In the genomic region with DNA sequence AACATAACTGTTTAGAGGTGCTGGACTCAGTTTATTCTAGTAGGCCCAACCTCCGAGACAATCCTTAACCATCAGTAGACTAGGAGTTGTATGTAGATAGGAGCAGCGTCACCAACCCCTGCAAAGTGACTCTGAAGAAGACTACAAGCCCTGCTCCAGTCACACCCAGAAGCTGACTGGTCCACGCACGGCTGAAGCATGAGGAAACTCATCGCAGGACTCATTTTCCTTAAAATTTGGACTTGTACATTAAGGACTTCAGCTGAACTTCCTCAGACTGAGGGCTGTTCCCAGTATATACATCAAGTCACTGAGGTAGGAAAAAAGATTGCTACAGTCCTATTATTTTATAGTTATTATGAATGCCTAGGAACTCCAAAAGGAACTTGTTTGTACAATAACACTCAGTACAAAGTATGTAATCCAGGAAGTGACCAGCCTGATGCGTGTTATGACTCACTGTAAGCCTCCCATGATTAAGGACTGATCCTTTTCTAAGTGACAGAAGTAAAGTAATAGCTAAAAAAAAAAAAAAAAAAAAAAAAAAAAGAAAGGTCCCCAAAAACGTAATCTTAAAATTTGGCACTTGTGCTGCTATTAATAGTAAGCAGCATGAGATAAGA, we compare ENCODE assay signal across 1 cellular context.
TF ChIP-seq lines count a peak whose summit lies in the region.

No MANE protein-coding gene starts in this region.

TF ChIP-seq in GM12878, 131 proteins besides CTCF, POLR2A, EP300 and RAD21 (continued from another document and continues in another):
- TF ChIP-seq, protein P1, sequence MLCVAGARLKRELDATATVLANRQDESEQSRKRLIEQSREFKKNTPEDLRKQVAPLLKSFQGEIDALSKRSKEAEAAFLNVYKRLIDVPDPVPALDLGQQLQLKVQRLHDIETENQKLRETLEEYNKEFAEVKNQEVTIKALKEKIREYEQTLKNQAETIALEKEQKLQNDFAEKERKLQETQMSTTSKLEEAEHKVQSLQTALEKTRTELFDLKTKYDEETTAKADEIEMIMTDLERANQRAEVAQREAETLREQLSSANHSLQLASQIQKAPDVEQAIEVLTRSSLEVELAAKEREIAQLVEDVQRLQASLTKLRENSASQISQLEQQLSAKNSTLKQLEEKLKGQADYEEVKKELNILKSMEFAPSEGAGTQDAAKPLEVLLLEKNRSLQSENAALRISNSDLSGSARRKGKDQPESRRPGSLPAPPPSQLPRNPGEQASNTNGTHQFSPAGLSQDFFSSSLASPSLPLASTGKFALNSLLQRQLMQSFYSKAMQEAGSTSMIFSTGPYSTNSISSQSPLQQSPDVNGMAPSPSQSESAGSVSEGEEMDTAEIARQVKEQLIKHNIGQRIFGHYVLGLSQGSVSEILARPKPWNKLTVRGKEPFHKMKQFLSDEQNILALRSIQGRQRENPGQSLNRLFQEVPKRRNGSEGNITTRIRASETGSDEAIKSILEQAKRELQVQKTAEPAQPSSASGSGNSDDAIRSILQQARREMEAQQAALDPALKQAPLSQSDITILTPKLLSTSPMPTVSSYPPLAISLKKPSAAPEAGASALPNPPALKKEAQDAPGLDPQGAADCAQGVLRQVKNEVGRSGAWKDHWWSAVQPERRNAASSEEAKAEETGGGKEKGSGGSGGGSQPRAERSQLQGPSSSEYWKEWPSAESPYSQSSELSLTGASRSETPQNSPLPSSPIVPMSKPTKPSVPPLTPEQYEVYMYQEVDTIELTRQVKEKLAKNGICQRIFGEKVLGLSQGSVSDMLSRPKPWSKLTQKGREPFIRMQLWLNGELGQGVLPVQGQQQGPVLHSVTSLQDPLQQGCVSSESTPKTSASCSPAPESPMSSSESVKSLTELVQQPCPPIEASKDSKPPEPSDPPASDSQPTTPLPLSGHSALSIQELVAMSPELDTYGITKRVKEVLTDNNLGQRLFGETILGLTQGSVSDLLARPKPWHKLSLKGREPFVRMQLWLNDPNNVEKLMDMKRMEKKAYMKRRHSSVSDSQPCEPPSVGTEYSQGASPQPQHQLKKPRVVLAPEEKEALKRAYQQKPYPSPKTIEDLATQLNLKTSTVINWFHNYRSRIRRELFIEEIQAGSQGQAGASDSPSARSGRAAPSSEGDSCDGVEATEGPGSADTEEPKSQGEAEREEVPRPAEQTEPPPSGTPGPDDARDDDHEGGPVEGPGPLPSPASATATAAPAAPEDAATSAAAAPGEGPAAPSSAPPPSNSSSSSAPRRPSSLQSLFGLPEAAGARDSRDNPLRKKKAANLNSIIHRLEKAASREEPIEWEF (IDR thresholded peaks at IDR 0.05; ENCODE audit: insufficient replicate concordance, low read depth, low read length) = no peak
- TF ChIP-seq POLR2AphosphoS2 (IDR thresholded peaks at IDR 0.05; ENCODE audit: low read depth, low read length) (no peak), YY1 (IDR thresholded peaks at IDR 0.05; ENCODE audit: low read depth, low read length) (no peak), POU2F2 (IDR thresholded peaks at IDR 0.05; ENCODE audit: borderline replicate concordance, low read depth, low read length) (no peak), MEF2B (IDR thresholded peaks at IDR 0.05; ENCODE audit: partially characterized antibody, poor library complexity, severe bottlenecking) (peak; percentile 3), HCFC1 (IDR thresholded peaks at IDR 0.05; ENCODE audit: low read length) (no peak), TARDBP (IDR thresholded peaks at IDR 0.05; ENCODE audit: borderline replicate concordance) (no peak), JUND (IDR thresholded peaks at IDR 0.05; ENCODE audit: low read depth, low read length) (peak; percentile 82), LARP7 (IDR thresholded peaks at IDR 0.05) (no peak), NFXL1 (IDR thresholded peaks at IDR 0.05; ENCODE audit: borderline replicate concordance) (no peak), PAX8 (IDR thresholded peaks at IDR 0.05) (0 out of 2 replicates have a peak, but pooled peaks have one; percentile 60), YBX1 (IDR thresholded peaks at IDR 0.05) (no peak), IKZF1 (conservative IDR thresholded peaks at IDR 0.05) (peak; percentile 53), BHLHE40 (IDR thresholded peaks at IDR 0.05; ENCODE audit: borderline replicate concordance in 1 of 2, low read depth in 2 of 2, low read length in 1 of 2) (no peak), SMARCA5 (IDR thresholded peaks at IDR 0.05) (peak; percentile 30; the same call in 1 of the 2 replicates), NR2C1 (IDR thresholded peaks at IDR 0.05) (no peak; the same call in 1 of the 2 replicates), SREBF1 (IDR thresholded peaks at IDR 0.05; ENCODE audit: low read length) (no peak), RB1 (IDR thresholded peaks at IDR 0.05; ENCODE audit: borderline replicate concordance) (no peak), MYB (IDR thresholded peaks at IDR 0.05; ENCODE audit: borderline replicate concordance, low read depth, low read length) (no peak), RBBP5 (conservative IDR thresholded peaks at IDR 0.05) (no peak), NR2C2 (IDR thresholded peaks at IDR 0.05; ENCODE audit: borderline replicate concordance, control insufficient read depth, insufficient read length, low read depth) (no peak), SUPT20H (IDR thresholded peaks at IDR 0.05; ENCODE audit: borderline replicate concordance, control insufficient read depth, low read depth, low read length) (no peak), MYC (IDR thresholded peaks at IDR 0.05; ENCODE audit: insufficient read depth, insufficient read length, insufficient replicate concordance, low read length, severe bottlenecking) (no peak), RFX5 (IDR thresholded peaks at IDR 0.05; ENCODE audit: low read depth, low read length) (no peak), RUNX3 (IDR thresholded peaks at IDR 0.05; ENCODE audit: low read length) (peak; percentile 41; the same call in 1 of the 2 replicates), EED (IDR thresholded peaks at IDR 0.05; ENCODE audit: low read depth) (no peak), SIX5 (IDR thresholded peaks at IDR 0.05; ENCODE audit: low read depth, low read length, severe bottlenecking) (no peak), TCF12 (IDR thresholded peaks at IDR 0.05; ENCODE audit: low read depth, low read length) (no peak), EZH2 (IDR thresholded peaks at IDR 0.05; ENCODE audit: borderline replicate concordance, control insufficient read depth, low read depth, low read length) (no peak), SP1 (IDR thresholded peaks at IDR 0.05; ENCODE audit: low read depth, low read length) (no peak), NFYA (IDR thresholded peaks at IDR 0.05; ENCODE audit: borderline replicate concordance, low read depth, low read length) (no peak), SMAD1 (IDR thresholded peaks at IDR 0.05; ENCODE audit: low read depth, partially characterized antibody) (peak; percentile 52), MTA3 (IDR thresholded peaks at IDR 0.05; ENCODE audit: borderline replicate concordance, low read length) (no peak)
- TF ChIP-seq, protein P2, sequence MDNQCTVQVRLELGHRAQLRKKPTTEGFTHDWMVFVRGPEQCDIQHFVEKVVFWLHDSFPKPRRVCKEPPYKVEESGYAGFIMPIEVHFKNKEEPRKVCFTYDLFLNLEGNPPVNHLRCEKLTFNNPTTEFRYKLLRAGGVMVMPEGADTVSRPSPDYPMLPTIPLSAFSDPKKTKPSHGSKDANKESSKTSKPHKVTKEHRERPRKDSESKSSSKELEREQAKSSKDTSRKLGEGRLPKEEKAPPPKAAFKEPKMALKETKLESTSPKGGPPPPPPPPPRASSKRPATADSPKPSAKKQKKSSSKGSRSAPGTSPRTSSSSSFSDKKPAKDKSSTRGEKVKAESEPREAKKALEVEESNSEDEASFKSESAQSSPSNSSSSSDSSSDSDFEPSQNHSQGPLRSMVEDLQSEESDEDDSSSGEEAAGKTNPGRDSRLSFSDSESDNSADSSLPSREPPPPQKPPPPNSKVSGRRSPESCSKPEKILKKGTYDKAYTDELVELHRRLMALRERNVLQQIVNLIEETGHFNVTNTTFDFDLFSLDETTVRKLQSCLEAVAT (IDR thresholded peaks at IDR 0.05) = 0 out of 2 replicates have a peak, but pooled peaks have one; percentile 62
- TF ChIP-seq, protein P3, sequence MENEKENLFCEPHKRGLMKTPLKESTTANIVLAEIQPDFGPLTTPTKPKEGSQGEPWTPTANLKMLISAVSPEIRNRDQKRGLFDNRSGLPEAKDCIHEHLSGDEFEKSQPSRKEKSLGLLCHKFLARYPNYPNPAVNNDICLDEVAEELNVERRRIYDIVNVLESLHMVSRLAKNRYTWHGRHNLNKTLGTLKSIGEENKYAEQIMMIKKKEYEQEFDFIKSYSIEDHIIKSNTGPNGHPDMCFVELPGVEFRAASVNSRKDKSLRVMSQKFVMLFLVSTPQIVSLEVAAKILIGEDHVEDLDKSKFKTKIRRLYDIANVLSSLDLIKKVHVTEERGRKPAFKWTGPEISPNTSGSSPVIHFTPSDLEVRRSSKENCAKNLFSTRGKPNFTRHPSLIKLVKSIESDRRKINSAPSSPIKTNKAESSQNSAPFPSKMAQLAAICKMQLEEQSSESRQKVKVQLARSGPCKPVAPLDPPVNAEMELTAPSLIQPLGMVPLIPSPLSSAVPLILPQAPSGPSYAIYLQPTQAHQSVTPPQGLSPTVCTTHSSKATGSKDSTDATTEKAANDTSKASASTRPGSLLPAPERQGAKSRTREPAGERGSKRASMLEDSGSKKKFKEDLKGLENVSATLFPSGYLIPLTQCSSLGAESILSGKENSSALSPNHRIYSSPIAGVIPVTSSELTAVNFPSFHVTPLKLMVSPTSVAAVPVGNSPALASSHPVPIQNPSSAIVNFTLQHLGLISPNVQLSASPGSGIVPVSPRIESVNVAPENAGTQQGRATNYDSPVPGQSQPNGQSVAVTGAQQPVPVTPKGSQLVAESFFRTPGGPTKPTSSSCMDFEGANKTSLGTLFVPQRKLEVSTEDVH (IDR thresholded peaks at IDR 0.05; ENCODE audit: low read depth, partially characterized antibody) = peak; percentile 52
- TF ChIP-seq, protein P4, sequence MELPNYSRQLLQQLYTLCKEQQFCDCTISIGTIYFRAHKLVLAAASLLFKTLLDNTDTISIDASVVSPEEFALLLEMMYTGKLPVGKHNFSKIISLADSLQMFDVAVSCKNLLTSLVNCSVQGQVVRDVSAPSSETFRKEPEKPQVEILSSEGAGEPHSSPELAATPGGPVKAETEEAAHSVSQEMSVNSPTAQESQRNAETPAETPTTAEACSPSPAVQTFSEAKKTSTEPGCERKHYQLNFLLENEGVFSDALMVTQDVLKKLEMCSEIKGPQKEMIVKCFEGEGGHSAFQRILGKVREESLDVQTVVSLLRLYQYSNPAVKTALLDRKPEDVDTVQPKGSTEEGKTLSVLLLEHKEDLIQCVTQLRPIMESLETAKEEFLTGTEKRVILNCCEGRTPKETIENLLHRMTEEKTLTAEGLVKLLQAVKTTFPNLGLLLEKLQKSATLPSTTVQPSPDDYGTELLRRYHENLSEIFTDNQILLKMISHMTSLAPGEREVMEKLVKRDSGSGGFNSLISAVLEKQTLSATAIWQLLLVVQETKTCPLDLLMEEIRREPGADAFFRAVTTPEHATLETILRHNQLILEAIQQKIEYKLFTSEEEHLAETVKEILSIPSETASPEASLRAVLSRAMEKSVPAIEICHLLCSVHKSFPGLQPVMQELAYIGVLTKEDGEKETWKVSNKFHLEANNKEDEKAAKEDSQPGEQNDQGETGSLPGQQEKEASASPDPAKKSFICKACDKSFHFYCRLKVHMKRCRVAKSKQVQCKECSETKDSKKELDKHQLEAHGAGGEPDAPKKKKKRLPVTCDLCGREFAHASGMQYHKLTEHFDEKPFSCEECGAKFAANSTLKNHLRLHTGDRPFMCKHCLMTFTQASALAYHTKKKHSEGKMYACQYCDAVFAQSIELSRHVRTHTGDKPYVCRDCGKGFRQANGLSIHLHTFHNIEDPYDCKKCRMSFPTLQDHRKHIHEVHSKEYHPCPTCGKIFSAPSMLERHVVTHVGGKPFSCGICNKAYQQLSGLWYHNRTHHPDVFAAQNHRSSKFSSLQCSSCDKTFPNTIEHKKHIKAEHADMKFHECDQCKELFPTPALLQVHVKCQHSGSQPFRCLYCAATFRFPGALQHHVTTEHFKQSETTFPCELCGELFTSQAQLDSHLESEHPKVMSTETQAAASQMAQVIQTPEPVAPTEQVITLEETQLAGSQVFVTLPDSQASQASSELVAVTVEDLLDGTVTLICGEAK (IDR thresholded peaks at IDR 0.05; ENCODE audit: borderline replicate concordance) = peak; percentile 89; the same call in 1 of the 2 replicates
- TF ChIP-seq, protein P5, sequence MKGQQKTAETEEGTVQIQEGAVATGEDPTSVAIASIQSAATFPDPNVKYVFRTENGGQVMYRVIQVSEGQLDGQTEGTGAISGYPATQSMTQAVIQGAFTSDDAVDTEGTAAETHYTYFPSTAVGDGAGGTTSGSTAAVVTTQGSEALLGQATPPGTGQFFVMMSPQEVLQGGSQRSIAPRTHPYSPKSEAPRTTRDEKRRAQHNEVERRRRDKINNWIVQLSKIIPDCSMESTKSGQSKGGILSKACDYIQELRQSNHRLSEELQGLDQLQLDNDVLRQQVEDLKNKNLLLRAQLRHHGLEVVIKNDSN (IDR thresholded peaks at IDR 0.05; ENCODE audit: borderline replicate concordance, extremely low read length, insufficient read depth, low read depth, low read length) = no peak
- TF ChIP-seq, protein P6, sequence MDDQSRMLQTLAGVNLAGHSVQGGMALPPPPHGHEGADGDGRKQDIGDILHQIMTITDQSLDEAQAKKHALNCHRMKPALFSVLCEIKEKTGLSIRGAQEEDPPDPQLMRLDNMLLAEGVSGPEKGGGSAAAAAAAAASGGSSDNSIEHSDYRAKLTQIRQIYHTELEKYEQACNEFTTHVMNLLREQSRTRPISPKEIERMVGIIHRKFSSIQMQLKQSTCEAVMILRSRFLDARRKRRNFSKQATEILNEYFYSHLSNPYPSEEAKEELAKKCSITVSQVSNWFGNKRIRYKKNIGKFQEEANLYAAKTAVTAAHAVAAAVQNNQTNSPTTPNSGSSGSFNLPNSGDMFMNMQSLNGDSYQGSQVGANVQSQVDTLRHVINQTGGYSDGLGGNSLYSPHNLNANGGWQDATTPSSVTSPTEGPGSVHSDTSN (IDR thresholded peaks at IDR 0.05; ENCODE audit: insufficient replicate concordance, low read depth, low read length) = no peak
- TF ChIP-seq, protein P7, sequence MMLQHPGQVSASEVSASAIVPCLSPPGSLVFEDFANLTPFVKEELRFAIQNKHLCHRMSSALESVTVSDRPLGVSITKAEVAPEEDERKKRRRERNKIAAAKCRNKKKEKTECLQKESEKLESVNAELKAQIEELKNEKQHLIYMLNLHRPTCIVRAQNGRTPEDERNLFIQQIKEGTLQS (IDR thresholded peaks at IDR 0.05; ENCODE audit: borderline replicate concordance, extremely low read depth, low read depth, low read length) = no peak
- TF ChIP-seq, protein P8, sequence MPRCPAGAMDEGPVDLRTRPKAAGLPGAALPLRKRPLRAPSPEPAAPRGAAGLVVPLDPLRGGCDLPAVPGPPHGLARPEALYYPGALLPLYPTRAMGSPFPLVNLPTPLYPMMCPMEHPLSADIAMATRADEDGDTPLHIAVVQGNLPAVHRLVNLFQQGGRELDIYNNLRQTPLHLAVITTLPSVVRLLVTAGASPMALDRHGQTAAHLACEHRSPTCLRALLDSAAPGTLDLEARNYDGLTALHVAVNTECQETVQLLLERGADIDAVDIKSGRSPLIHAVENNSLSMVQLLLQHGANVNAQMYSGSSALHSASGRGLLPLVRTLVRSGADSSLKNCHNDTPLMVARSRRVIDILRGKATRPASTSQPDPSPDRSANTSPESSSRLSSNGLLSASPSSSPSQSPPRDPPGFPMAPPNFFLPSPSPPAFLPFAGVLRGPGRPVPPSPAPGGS (IDR thresholded peaks at IDR 0.05; ENCODE audit: borderline replicate concordance, insufficient read depth, low read depth, low read length, poor library complexity, severe bottlenecking) = no peak
